Comparison of ENCODE assay signal across 21 cellular contexts in the genomic region with DNA sequence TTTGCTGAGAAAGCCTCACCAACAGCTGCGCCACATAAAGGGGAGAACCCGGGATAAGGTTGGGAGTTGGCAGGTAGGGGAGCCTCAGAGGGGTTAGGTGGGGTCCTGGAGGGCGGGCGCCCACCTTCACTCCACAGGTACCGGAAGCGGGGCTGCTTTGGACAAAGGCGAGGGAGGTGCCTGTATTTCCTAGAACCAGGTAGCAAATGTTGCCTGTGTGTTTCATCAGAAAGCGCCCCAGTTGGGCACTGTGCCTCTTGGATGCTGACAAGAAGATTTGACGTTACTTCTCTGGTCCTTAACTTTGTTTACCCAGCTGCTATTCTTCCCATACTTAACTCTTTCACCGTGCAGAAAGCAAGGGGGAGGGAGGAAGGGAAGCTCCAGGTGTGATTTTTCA.
A peak's percentile ranks its signal among the peaks of the same experiment; 100 is the strongest.
DNase-seq lines count a peak whose midpoint lies in the region; ATAC-seq and TF ChIP-seq lines count a peak whose summit lies in the region.
"Had no signal": no experiment of that assay in that cellular context is flagged by ENCODE, and none has a peak within 500 bp of the region (broad histone marks: within the 10 kb centered on the region; RNA-seq: fewer than 3 reads in every experiment).

No MANE protein-coding gene starts in this region.

- no peaks in the 10 kb centered on the region for H3K9me3 ChIP-seq in SJCRH30 (replicated peaks)
- H3K9me3 ChIP-seq in neural progenitor cell (ENCODE audit: low read depth), result no peaks in the 10 kb centered on the region
- H3K9me3 ChIP-seq in ovary, result no peaks in the 10 kb centered on the region
- H3K9me3 ChIP-seq: BLaER1 treated with 17β-estradiol and CSF1 and Interleukin-3, amounts not matched to agents 10 nM and 100 nM; MG63; SJSA1 had no signal

- no peak for TF ChIP-seq EP300 in ovary (IDR thresholded peaks at IDR 0.05)

- peak overlapping the region; percentile 39 for H3K4me2 ChIP-seq in neural progenitor cell
- H3K4me2 ChIP-seq: BLaER1 treated with 17β-estradiol and CSF1 and Interleukin-3, amounts not matched to agents 10 nM and 100 nM had no signal

- H3F3A ChIP-seq in neural progenitor cell (ENCODE audit: low read depth), result no peaks in the 10 kb centered on the region

- in situ Hi-C loops in KBM-7 (cut with MboI; ENCODE audit: low pct_unique_long_range_greater_than_20kb, low sequenced_read_pairs), result loop anchor here (25.0 kb wide), 2 partner anchors 914 to 1911 kb away; no protein-coding TSS in a partner anchor

- no peak overlapping the region for H2AFZ ChIP-seq in neural progenitor cell (replicated peaks)

- H3K79me2 ChIP-seq in neural progenitor cell (ENCODE audit: low read depth), result no peaks in the 10 kb centered on the region

- H3K9me3 Mint-ChIP-seq in activated CD8-positive, alpha-beta memory T cell treated with anti-CD3 and anti-CD28 coated beads, Interleukin-2, amount 10 ng/mL, durations not matched to agents 7 days and 5 days (ENCODE audit: low read depth), result no peaks in the 10 kb centered on the region
- H3K9me3 Mint-ChIP-seq in neural progenitor cell, result no peaks in the 10 kb centered on the region
- H3K9me3 Mint-ChIP-seq: CD8-positive, alpha-beta T cell; HFFc6; T-helper 1 cell treated with Interleukin-12 subunit alpha and Interleukin-12 subunit beta and Interleukin-4 antibody, amounts not matched to agents 30 μg/mL and 1 μg/mL, for 36 hours had no signal

- no peak overlapping the region for H3K4me3 Mint-ChIP-seq in activated CD8-positive, alpha-beta memory T cell treated with anti-CD3 and anti-CD28 coated beads, Interleukin-2, amount 10 ng/mL, durations not matched to agents 7 days and 5 days
- no peak overlapping the region for H3K4me3 Mint-ChIP-seq in neural progenitor cell
- H3K4me3 Mint-ChIP-seq: CD8-positive, alpha-beta T cell; HFFc6; T-helper 1 cell treated with Interleukin-12 subunit alpha and Interleukin-12 subunit beta and Interleukin-4 antibody, amounts not matched to agents 30 μg/mL and 1 μg/mL, for 36 hours had no signal

- no peaks in the 10 kb centered on the region for H4K20me1 ChIP-seq in neural progenitor cell (ENCODE audit: low read depth)
- H4K20me1 ChIP-seq: BLaER1 treated with 17β-estradiol and CSF1 and Interleukin-3, amounts not matched to agents 10 nM and 100 nM had no signal

- intact Hi-C loops in ovary (cut with DNase I), result no loop called here

- no peak for TF ChIP-seq CTCF in neural progenitor cell (IDR thresholded peaks at IDR 0.05)
- no peak for TF ChIP-seq CTCF in ovary (IDR thresholded peaks at IDR 0.05)

- no peaks in the 10 kb centered on the region for H3K36me3 ChIP-seq in SJCRH30
- no peaks in the 10 kb centered on the region for H3K36me3 ChIP-seq in neural progenitor cell
- no peaks in the 10 kb centered on the region for H3K36me3 ChIP-seq in ovary
- H3K36me3 ChIP-seq: BLaER1 treated with 17β-estradiol and CSF1 and Interleukin-3, amounts not matched to agents 10 nM and 100 nM; MG63; SJSA1 had no signal

- H3K4me3 ChIP-seq in SJCRH30 (peak overlapping the region; percentile 10), neural progenitor cell (no peak overlapping the region), ovary (no peak overlapping the region)
- H3K4me3 ChIP-seq: BLaER1 treated with 17β-estradiol and CSF1 and Interleukin-3, amounts not matched to agents 10 nM and 100 nM; MG63; SJSA1 had no signal

- ATAC-seq in activated CD8-positive, alpha-beta memory T cell treated with anti-CD3 and anti-CD28 coated beads, Interleukin-2, amount 10 ng/mL, durations not matched to agents 7 days and 5 days, result no peak
- ATAC-seq in GM21737 (IDR thresholded peaks at IDR 0.05; ENCODE audit: unreplicated experiment), result no peak
- ATAC-seq: CD8-positive, alpha-beta T cell had no signal

- peak; percentile 33 for DNase-seq in activated CD8-positive, alpha-beta memory T cell treated with anti-CD3 and anti-CD28 coated beads for 24 hours
- no peak for DNase-seq in activated CD8-positive, alpha-beta memory T cell treated with anti-CD3 and anti-CD28 coated beads, Interleukin-2, amount 10 ng/mL, durations not matched to agents 7 days and 5 days
- DNase-seq in SJCRH30 (peak; percentile 35 to 61), neural progenitor cell (ENCODE audit: low spot score) (no peak), ovary (no peak), KBM-7 (no peak)
- DNase-seq: DMS53, H7, HFFc6, Karpas-422, MG63, NCI-H1092, NCI-H1694 treated with DMSO at 0.1 percent for 48 hours, NCI-H510A, NCI-H82 had no signal

- CTCF ChIA-PET in activated CD8-positive, alpha-beta memory T cell treated with anti-CD3 and anti-CD28 coated beads, Interleukin-2, amount 10 ng/mL, durations not matched to agents 7 days and 5 days (lab: Charles Lee), result no interaction called here

- peaks cover 19% of the 10 kb centered on the region for H3K27me3 Mint-ChIP-seq in activated CD8-positive, alpha-beta memory T cell treated with anti-CD3 and anti-CD28 coated beads, Interleukin-2, amount 10 ng/mL, durations not matched to agents 7 days and 5 days
- peaks cover 5% of the 10 kb centered on the region for H3K27me3 Mint-ChIP-seq in neural progenitor cell (ENCODE audit: insufficient read depth, low read depth)

- H3K4me1 Mint-ChIP-seq in activated CD8-positive, alpha-beta memory T cell treated with anti-CD3 and anti-CD28 coated beads, Interleukin-2, amount 10 ng/mL, durations not matched to agents 7 days and 5 days, result no peaks in the 10 kb centered on the region
- H3K4me1 Mint-ChIP-seq in neural progenitor cell, result peaks cover 65% of the 10 kb centered on the region

- no peaks in the 10 kb centered on the region for H3K27me3 ChIP-seq in SJCRH30
- H3K27me3 ChIP-seq in neural progenitor cell, result no peaks in the 10 kb centered on the region
- no peaks in the 10 kb centered on the region for H3K27me3 ChIP-seq in ovary
- H3K27me3 ChIP-seq: BLaER1 treated with 17β-estradiol and CSF1 and Interleukin-3, amounts not matched to agents 10 nM and 100 nM; SJSA1 had no signal

- H3K4me1 ChIP-seq in SJCRH30 (peaks cover 38% of the 10 kb centered on the region), neural progenitor cell (peaks cover 48% of the 10 kb centered on the region), ovary (ENCODE audit: insufficient read depth) (no peaks in the 10 kb centered on the region)
- H3K4me1 ChIP-seq: BLaER1 treated with 17β-estradiol and CSF1 and Interleukin-3, amounts not matched to agents 10 nM and 100 nM had no signal

- H3K27ac ChIP-seq in SJCRH30, result peak overlapping the region; percentile 93
- H3K27ac ChIP-seq in neural progenitor cell, result no peak overlapping the region
- H3K27ac ChIP-seq in ovary, result no peak overlapping the region
- H3K27ac ChIP-seq: BLaER1 treated with 17β-estradiol and CSF1 and Interleukin-3, amounts not matched to agents 10 nM and 100 nM; HL-60; SJSA1 had no signal

- no peak overlapping the region for H3K27ac Mint-ChIP-seq in activated CD8-positive, alpha-beta memory T cell treated with anti-CD3 and anti-CD28 coated beads, Interleukin-2, amount 10 ng/mL, durations not matched to agents 7 days and 5 days
- no peak overlapping the region for H3K27ac Mint-ChIP-seq in neural progenitor cell
- H3K27ac Mint-ChIP-seq: CD8-positive, alpha-beta T cell; HFFc6; T-helper 1 cell treated with Interleukin-12 subunit alpha and Interleukin-12 subunit beta and Interleukin-4 antibody, amounts not matched to agents 30 μg/mL and 1 μg/mL, for 36 hours had no signal

- H3K36me3 Mint-ChIP-seq in activated CD8-positive, alpha-beta memory T cell treated with anti-CD3 and anti-CD28 coated beads, Interleukin-2, amount 10 ng/mL, durations not matched to agents 7 days and 5 days, result no peaks in the 10 kb centered on the region
- H3K36me3 Mint-ChIP-seq in neural progenitor cell, result no peaks in the 10 kb centered on the region
- H3K36me3 Mint-ChIP-seq: CD8-positive, alpha-beta T cell had no signal

- WGBS in ovary, 3 donors, result 41 to 57% (median 49%) methylated on average over 10 of the region's 10 CpGs

- no peak for TF ChIP-seq POLR2A in ovary (IDR thresholded peaks at IDR 0.05)

- H3K9ac ChIP-seq in neural progenitor cell, result no peak overlapping the region

Comparison
In these comparisons a context has a peak if more than half of its experiments do, and no peak if none do; other contexts are left out.
1. DNase-seq: peak in activated CD8-positive, alpha-beta memory T cell treated with anti-CD3 and anti-CD28 coated beads for 24 hours (single experiment) and SJCRH30 (2 of 2); none in activated CD8-positive, alpha-beta memory T cell treated with anti-CD3 and anti-CD28 coated beads, Interleukin-2, amount 10 ng/mL, durations not matched to agents 7 days and 5 days (single experiment), neural progenitor cell (single experiment), ovary (0 of 5) and KBM-7 (single experiment).